In the genomic region with DNA sequence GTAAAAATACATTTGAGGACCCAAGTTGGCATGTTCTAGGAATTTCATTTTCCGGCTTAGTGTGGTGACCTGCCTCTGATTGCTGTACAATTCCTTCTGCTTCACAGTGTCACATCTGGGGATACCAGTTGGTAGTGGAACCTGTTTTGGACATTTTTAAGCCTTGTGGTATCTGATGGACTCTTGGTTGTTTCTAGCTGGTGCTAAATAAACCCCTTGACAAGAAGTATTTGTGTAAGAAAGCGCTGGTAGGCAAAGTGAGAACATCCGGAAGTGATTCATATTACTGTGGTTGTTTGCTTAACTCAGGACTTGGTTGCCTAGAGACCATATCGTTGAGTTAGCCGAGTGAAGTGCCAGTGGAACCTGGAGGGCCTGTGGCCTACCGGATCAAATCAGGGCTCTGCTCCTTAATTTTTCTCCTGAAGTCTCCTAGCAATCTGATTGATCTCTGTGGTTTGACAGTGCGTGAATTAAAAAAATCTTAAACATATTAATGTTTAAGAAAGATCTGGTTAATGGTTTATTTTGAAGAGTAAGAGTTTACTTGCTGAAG, we compare ENCODE assay signal across 8 cellular contexts. TPM values are rescaled to one million over a fixed set of nuclear protein-coding genes. Genes with fewer than 3 reads are reported as not detected.
DNase-seq lines count a peak whose midpoint lies in the region; TF ChIP-seq lines count a peak whose summit lies in the region.

No MANE protein-coding gene starts in this region.

- in situ Hi-C loops in GM23248 (cut with MboI) = no loop called here

- H3K4me3 Mint-ChIP-seq in activated naive CD4-positive, alpha-beta T cell treated with anti-CD3 and anti-CD28 coated beads for 36 hours = peak overlapping the region; percentile 59
- H3K4me3 Mint-ChIP-seq in progenitor cell of endocrine pancreas (ENCODE audit: low read depth) = peak overlapping the region; percentile 51

- no peaks in the 10 kb centered on the region for H3K27me3 Mint-ChIP-seq in activated naive CD4-positive, alpha-beta T cell treated with anti-CD3 and anti-CD28 coated beads for 36 hours (ENCODE audit: low read depth)
- no peaks in the 10 kb centered on the region for H3K27me3 Mint-ChIP-seq in progenitor cell of endocrine pancreas

- H3K9ac ChIP-seq in GM23248 = peak overlapping the region; percentile 81

- no peaks in the 10 kb centered on the region for H3K9me3 ChIP-seq in GM23248 (ENCODE audit: low read depth)
- H3K9me3 ChIP-seq in Peyer's patch = no peaks in the 10 kb centered on the region

- peak in 1 of 2 donors; percentile 15 for TF ChIP-seq POLR2A in Peyer's patch (IDR thresholded peaks at IDR 0.05)

- H3K4me3 ChIP-seq in GM23248 (peak overlapping the region; percentile 57), Peyer's patch (peak overlapping the region in 2 of 4 donors; percentile 9 to 11)
- peak overlapping the region; percentile 2; the same call in 1 of the 2 replicates for H3K4me3 ChIP-seq in Jurkat, Clone E6-1 (ENCODE audit: low read length)

- TF ChIP-seq CTCF in Peyer's patch (IDR thresholded peaks at IDR 0.05) (no peak), progenitor cell of endocrine pancreas (IDR thresholded peaks at IDR 0.05; ENCODE audit: unreplicated experiment) (no peak)

- H3K79me2 ChIP-seq in GM23248 (ENCODE audit: insufficient read depth) = peaks cover 100% of the 10 kb centered on the region

- H3K27ac ChIP-seq in GM23248 (peak overlapping the region; percentile 94), Peyer's patch (peak overlapping the region; percentile 66 to 86 (median 80))

- H4K20me1 ChIP-seq in GM23248 (ENCODE audit: insufficient read depth) = no peaks in the 10 kb centered on the region; the same call in 1 of the 2 replicates

- no peak overlapping the region for H2AFZ ChIP-seq in GM23248

- peaks cover 61% of the 10 kb centered on the region for H3K4me1 Mint-ChIP-seq in activated naive CD4-positive, alpha-beta T cell treated with anti-CD3 and anti-CD28 coated beads for 36 hours (ENCODE audit: low read depth)
- H3K4me1 Mint-ChIP-seq in progenitor cell of endocrine pancreas (ENCODE audit: low read depth) = peaks cover 37% of the 10 kb centered on the region

- H3K9me3 Mint-ChIP-seq in activated naive CD4-positive, alpha-beta T cell treated with anti-CD3 and anti-CD28 coated beads for 36 hours = no peaks in the 10 kb centered on the region
- H3K9me3 Mint-ChIP-seq in progenitor cell of endocrine pancreas (ENCODE audit: low read depth) = no peaks in the 10 kb centered on the region

- no peaks in the 10 kb centered on the region for H3K9me2 ChIP-seq in GM23248 (ENCODE audit: insufficient read depth)

- intact Hi-C loops in activated naive CD4-positive, alpha-beta T cell treated with anti-CD3 and anti-CD28 coated beads for 36 hours (cut with micrococcal nuclease) = loop anchor here (1.0 to 5.0 kb wide), 5 partner anchors 7 to 299 kb away; a partner anchor contains a TSS
- intact Hi-C loops in posterior cingulate gyrus (cut with DNase I) = no loop called here

- H3K4me1 ChIP-seq in GM23248 (ENCODE audit: insufficient read depth) (peaks cover 60% of the 10 kb centered on the region), Peyer's patch (peaks cover 0 to 39% (median 10%) of the 10 kb centered on the region in 4 donors)

- CTCF ChIA-PET in activated naive CD4-positive, alpha-beta T cell treated with anti-CD3 and anti-CD28 coated beads for 36 hours (lab: Charles Lee) = interaction anchor here (0.6 to 1.1 kb wide), 3 partner anchors 26 to 48 kb away, joined by 3 to 4 read pairs (median 3); no protein-coding TSS in a partner anchor

- no peaks in the 10 kb centered on the region for H3K27me3 ChIP-seq in GM23248 (replicated peaks; ENCODE audit: insufficient read depth)
- H3K27me3 ChIP-seq in Peyer's patch = no peaks in the 10 kb centered on the region

- H3K27ac Mint-ChIP-seq in activated naive CD4-positive, alpha-beta T cell treated with anti-CD3 and anti-CD28 coated beads for 36 hours = peak overlapping the region; percentile 91
- peak overlapping the region; percentile 97 for H3K27ac Mint-ChIP-seq in progenitor cell of endocrine pancreas

- H3K4me2 ChIP-seq in GM23248 (ENCODE audit: unreplicated experiment) = peak overlapping the region; percentile 89

- peaks cover 2% of the 10 kb centered on the region for H3K36me3 Mint-ChIP-seq in activated naive CD4-positive, alpha-beta T cell treated with anti-CD3 and anti-CD28 coated beads for 36 hours (ENCODE audit: low read depth)
- peaks cover 1% of the 10 kb centered on the region for H3K36me3 Mint-ChIP-seq in progenitor cell of endocrine pancreas (ENCODE audit: insufficient read depth)

- no peaks in the 10 kb centered on the region for H3K36me3 ChIP-seq in GM23248 (ENCODE audit: low read depth)
- H3K36me3 ChIP-seq in Peyer's patch = no peaks in the 10 kb centered on the region

- WGBS in GM23248 (ENCODE audit: low coverage in 1 of 2, low lambda C conversion rate in 2 of 2, missing lambda C conversion rate in 2 of 2), 2 experiments = 1 to 2% methylated on average over 7 of the region's 7 CpGs

- H3F3A ChIP-seq in GM23248 (ENCODE audit: insufficient read depth) = peaks cover 60% of the 10 kb centered on the region

- peak; percentile 95 for DNase-seq in ELR (ENCODE audit: low read depth)
- peak; percentile 99 for DNase-seq in GM23248
- peak; percentile 87 for DNase-seq in Jurkat, Clone E6-1 (ENCODE audit: low read depth, low spot score)
- DNase-seq in Peyer's patch = peak in 2 of 3 donors; percentile 60 to 83
- peak; percentile 74 for DNase-seq in activated naive CD4-positive, alpha-beta T cell treated with anti-CD3 and anti-CD28 coated beads for 36 hours
- peak; percentile 77 for DNase-seq in germinal center (ENCODE audit: low spot score)
- DNase-seq in progenitor cell of endocrine pancreas (ENCODE audit: low spot score, unreplicated experiment) = peak; percentile 25
- no peak for DNase-seq in posterior cingulate gyrus

RNA-seq across cellular contexts. Expression of a gene that starts 12.8 kb away (rescaled TPM):
- 165 and 185 TPM in 2 replicates for total RNA-seq in GM23248 (2014; rRNA removed; shearing (Covaris generic))
- polyA plus RNA-seq in GM23248 (2016; fragmentation: Nextera tagmentation; extraction: Ambion mirVana) = 97.4 and 101 TPM in 2 replicates
- polyA plus RNA-seq in Jurkat, Clone E6-1 (2012; ENCODE audit: insufficient read depth, insufficient read length) = 61.1 TPM
- total RNA-seq in Peyer's patch = 100 to 1,000 TPM; 162 to 334 (median 168) TPM
- total RNA-seq in activated naive CD4-positive, alpha-beta T cell treated with anti-CD3 and anti-CD28 coated beads for 36 hours = 100 to 1,000 TPM; 136 to 143 TPM
- total RNA-seq in progenitor cell of endocrine pancreas = 141 and 142 TPM in 2 replicates

RNA-seq across cellular contexts. Expression of a gene that starts 48.8 kb away (rescaled TPM):
- 0.22 and 0.51 TPM in 2 replicates for total RNA-seq in GM23248 (2014; rRNA removed; shearing (Covaris generic))
- 0.66 and 1.6 TPM in 2 replicates for polyA plus RNA-seq in GM23248 (2016; fragmentation: Nextera tagmentation; extraction: Ambion mirVana)
- 6.3 TPM for polyA plus RNA-seq in Jurkat, Clone E6-1 (2012; ENCODE audit: insufficient read depth, insufficient read length)
- total RNA-seq in Peyer's patch (10 to 100 TPM in 1 of 4 donors, 1 to 10 TPM in 3; 4.0 to 11.7 (median 8.7) TPM), progenitor cell of endocrine pancreas (9.5 and 13.8 TPM in 2 replicates)
- total RNA-seq in activated naive CD4-positive, alpha-beta T cell treated with anti-CD3 and anti-CD28 coated beads for 36 hours = under 1 TPM; 0.84 to 0.95 TPM

Comparison
In these comparisons a context has a peak if more than half of its experiments do, and no peak if none do; other contexts are left out.
1. DNase-seq: peak in ELR (single experiment), GM23248 (single experiment), Jurkat, Clone E6-1 (single experiment), Peyer's patch (2 of 3), activated naive CD4-positive, alpha-beta T cell treated with anti-CD3 and anti-CD28 coated beads for 36 hours (single experiment), germinal center (single experiment) and progenitor cell of endocrine pancreas (single experiment); none in posterior cingulate gyrus (0 of 10).